In genomic region chr2:87743638-87744037, GRCh38 we compare ENCODE assay signal across 1 cellular context. TPM values are rescaled to one million over a fixed set of nuclear protein-coding genes. Genes with fewer than 3 reads are reported as not detected.
"Had no signal": no experiment of that assay in that cellular context is flagged by ENCODE, and none has a peak within 500 bp of the region (broad histone marks: within the 10 kb centered on the region; RNA-seq: fewer than 3 reads in every experiment).

No MANE protein-coding gene starts in this region.

RNA-seq across cellular contexts. Expression of gene PLGLB2, which starts 4.2 kb away (rescaled TPM):
- total RNA-seq: prostate gland had no signal
